In the genomic region with DNA sequence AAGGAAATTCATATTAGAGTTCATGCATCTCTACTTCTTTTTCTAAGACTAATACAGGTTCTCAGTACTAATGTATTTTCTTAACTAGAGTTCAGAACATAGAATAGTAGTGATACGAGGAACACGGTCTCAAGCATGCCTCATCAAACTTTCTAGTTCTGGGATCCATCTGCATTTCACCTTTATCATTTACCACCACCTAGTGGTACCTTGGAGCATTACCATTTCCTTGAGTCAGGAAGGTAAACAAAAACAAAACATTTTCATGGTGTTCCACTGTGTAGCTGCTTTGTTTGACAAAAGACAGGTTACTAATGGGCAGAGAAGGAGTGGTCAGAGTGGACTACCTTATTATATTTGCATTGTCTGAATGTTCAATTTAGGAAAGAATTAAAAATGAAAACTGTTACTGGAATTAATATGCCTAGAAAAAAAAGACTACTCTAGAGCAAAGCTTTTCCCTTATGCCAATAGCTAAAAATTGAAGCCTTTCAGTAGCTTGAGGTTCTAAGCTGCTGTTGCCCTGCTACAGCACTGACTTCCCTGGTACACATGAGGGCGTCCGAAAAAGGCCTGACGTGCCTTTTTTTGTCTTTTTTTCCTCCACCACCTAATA, we compare ENCODE assay signal across 1 cellular context.
TF ChIP-seq lines count a peak whose summit lies in the region.

No MANE protein-coding gene starts in this region.

TF ChIP-seq in H1, 55 proteins besides CTCF, POLR2A, EP300 and RAD21 (continued from another document):
- TF ChIP-seq, protein P1, sequence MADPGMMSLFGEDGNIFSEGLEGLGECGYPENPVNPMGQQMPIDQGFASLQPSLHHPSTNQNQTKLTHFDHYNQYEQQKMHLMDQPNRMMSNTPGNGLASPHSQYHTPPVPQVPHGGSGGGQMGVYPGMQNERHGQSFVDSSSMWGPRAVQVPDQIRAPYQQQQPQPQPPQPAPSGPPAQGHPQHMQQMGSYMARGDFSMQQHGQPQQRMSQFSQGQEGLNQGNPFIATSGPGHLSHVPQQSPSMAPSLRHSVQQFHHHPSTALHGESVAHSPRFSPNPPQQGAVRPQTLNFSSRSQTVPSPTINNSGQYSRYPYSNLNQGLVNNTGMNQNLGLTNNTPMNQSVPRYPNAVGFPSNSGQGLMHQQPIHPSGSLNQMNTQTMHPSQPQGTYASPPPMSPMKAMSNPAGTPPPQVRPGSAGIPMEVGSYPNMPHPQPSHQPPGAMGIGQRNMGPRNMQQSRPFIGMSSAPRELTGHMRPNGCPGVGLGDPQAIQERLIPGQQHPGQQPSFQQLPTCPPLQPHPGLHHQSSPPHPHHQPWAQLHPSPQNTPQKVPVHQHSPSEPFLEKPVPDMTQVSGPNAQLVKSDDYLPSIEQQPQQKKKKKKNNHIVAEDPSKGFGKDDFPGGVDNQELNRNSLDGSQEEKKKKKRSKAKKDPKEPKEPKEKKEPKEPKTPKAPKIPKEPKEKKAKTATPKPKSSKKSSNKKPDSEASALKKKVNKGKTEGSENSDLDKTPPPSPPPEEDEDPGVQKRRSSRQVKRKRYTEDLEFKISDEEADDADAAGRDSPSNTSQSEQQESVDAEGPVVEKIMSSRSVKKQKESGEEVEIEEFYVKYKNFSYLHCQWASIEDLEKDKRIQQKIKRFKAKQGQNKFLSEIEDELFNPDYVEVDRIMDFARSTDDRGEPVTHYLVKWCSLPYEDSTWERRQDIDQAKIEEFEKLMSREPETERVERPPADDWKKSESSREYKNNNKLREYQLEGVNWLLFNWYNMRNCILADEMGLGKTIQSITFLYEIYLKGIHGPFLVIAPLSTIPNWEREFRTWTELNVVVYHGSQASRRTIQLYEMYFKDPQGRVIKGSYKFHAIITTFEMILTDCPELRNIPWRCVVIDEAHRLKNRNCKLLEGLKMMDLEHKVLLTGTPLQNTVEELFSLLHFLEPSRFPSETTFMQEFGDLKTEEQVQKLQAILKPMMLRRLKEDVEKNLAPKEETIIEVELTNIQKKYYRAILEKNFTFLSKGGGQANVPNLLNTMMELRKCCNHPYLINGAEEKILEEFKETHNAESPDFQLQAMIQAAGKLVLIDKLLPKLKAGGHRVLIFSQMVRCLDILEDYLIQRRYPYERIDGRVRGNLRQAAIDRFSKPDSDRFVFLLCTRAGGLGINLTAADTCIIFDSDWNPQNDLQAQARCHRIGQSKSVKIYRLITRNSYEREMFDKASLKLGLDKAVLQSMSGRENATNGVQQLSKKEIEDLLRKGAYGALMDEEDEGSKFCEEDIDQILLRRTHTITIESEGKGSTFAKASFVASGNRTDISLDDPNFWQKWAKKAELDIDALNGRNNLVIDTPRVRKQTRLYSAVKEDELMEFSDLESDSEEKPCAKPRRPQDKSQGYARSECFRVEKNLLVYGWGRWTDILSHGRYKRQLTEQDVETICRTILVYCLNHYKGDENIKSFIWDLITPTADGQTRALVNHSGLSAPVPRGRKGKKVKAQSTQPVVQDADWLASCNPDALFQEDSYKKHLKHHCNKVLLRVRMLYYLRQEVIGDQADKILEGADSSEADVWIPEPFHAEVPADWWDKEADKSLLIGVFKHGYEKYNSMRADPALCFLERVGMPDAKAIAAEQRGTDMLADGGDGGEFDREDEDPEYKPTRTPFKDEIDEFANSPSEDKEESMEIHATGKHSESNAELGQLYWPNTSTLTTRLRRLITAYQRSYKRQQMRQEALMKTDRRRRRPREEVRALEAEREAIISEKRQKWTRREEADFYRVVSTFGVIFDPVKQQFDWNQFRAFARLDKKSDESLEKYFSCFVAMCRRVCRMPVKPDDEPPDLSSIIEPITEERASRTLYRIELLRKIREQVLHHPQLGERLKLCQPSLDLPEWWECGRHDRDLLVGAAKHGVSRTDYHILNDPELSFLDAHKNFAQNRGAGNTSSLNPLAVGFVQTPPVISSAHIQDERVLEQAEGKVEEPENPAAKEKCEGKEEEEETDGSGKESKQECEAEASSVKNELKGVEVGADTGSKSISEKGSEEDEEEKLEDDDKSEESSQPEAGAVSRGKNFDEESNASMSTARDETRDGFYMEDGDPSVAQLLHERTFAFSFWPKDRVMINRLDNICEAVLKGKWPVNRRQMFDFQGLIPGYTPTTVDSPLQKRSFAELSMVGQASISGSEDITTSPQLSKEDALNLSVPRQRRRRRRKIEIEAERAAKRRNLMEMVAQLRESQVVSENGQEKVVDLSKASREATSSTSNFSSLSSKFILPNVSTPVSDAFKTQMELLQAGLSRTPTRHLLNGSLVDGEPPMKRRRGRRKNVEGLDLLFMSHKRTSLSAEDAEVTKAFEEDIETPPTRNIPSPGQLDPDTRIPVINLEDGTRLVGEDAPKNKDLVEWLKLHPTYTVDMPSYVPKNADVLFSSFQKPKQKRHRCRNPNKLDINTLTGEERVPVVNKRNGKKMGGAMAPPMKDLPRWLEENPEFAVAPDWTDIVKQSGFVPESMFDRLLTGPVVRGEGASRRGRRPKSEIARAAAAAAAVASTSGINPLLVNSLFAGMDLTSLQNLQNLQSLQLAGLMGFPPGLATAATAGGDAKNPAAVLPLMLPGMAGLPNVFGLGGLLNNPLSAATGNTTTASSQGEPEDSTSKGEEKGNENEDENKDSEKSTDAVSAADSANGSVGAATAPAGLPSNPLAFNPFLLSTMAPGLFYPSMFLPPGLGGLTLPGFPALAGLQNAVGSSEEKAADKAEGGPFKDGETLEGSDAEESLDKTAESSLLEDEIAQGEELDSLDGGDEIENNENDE (IDR thresholded peaks at IDR 0.05; ENCODE audit: insufficient replicate concordance, low read length): no peak
- TF ChIP-seq GABPA (IDR thresholded peaks at IDR 0.05; ENCODE audit: borderline replicate concordance, insufficient read depth, low read length): no peak
- no peak for TF ChIP-seq SP2 (IDR thresholded peaks at IDR 0.05; ENCODE audit: low read length)
- no peak for TF ChIP-seq POU5F1 (IDR thresholded peaks at IDR 0.05; ENCODE audit: low read depth, low read length)
- no peak for TF ChIP-seq CTBP2 (IDR thresholded peaks at IDR 0.05; ENCODE audit: borderline replicate concordance, insufficient read depth, insufficient read length, low read length)
- no peak for TF ChIP-seq SRF (IDR thresholded peaks at IDR 0.05; ENCODE audit: low read depth, low read length)
- TF ChIP-seq E2F6 (IDR thresholded peaks at IDR 0.05): no peak
- no peak for TF ChIP-seq SAP30 (IDR thresholded peaks at IDR 0.05; ENCODE audit: insufficient read depth, insufficient replicate concordance, low read length)
- no peak for TF ChIP-seq POLR2AphosphoS5 (IDR thresholded peaks at IDR 0.05; ENCODE audit: low read depth, low read length)
- TF ChIP-seq BCL11A (IDR thresholded peaks at IDR 0.05; ENCODE audit: low read depth in 2 of 2, low read length in 2 of 2): no peak
- no peak for TF ChIP-seq CEBPB (IDR thresholded peaks at IDR 0.05; ENCODE audit: low read depth, low read length)
- TF ChIP-seq KDM1A (IDR thresholded peaks at IDR 0.05; ENCODE audit: borderline replicate concordance, low read length): no peak
- no peak for TF ChIP-seq ZNF274 (IDR thresholded peaks at IDR 0.05; ENCODE audit: borderline replicate concordance, extremely low read depth, low read length)
- no peak for TF ChIP-seq SIRT6 (IDR thresholded peaks at IDR 0.05; ENCODE audit: low read length)
- TF ChIP-seq BACH1 (IDR thresholded peaks at IDR 0.05; ENCODE audit: low read length): no peak
- no peak for TF ChIP-seq YY1 (IDR thresholded peaks at IDR 0.05; ENCODE audit: low read depth, low read length)
- no peak for TF ChIP-seq RBBP5 (IDR thresholded peaks at IDR 0.05; ENCODE audit: borderline replicate concordance, low read depth, low read length)
- no peak for TF ChIP-seq CBX8 (IDR thresholded peaks at IDR 0.05; ENCODE audit: borderline replicate concordance, low read depth, low read length)
- no peak for TF ChIP-seq TCF12 (IDR thresholded peaks at IDR 0.05; ENCODE audit: low read depth, low read length)
